Comparison of ENCODE assay signal across 13 cellular contexts in the genomic region with DNA sequence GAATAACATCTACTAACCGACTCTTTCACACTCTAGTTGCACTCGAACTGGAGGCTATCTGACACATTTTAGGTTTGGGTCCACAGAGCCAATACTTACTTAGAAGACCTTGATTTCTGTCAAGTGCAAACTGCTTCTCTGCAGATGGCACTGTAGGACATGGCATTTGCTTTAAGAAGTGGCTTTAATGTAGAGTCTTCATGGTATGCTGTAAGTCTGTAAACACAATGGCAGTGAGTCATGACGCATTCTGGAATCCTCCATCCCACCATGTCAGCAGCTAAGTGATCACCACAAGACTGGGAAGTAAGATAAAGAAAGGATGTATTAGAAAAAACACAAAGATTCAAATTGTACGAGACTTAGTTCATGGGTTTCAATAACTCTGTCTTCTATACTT.
DNase-seq lines count a peak whose midpoint lies in the region; ATAC-seq, FAIRE-seq and TF ChIP-seq lines count a peak whose summit lies in the region.
"Had no signal": no experiment of that assay in that cellular context is flagged by ENCODE, and none has a peak within 500 bp of the region (broad histone marks: within the 10 kb centered on the region; RNA-seq: fewer than 3 reads in every experiment).

No MANE protein-coding gene starts in this region.

- no peak overlapping the region for H2BK15ac ChIP-seq in H1 (ENCODE audit: low read length)

- no peak overlapping the region for H3K4me2 ChIP-seq in H1 (ENCODE audit: insufficient read depth in 1 of 2, low read depth in 2 of 2, low read length in 2 of 2)
- no peak overlapping the region for H3K4me2 ChIP-seq in neural cell (ENCODE audit: low read length)

- H3K79me2 ChIP-seq in H1 (ENCODE audit: control insufficient read depth in 1 of 2, insufficient read depth in 2 of 2, low read length in 2 of 2) = no peaks in the 10 kb centered on the region
- no peaks in the 10 kb centered on the region for H3K79me2 ChIP-seq in neural cell (replicated peaks; ENCODE audit: insufficient read depth, low read length)

- H3K4me3 ChIP-seq in H1 (ENCODE audit: extremely low read depth in 1 of 4, insufficient read depth in 2 of 4, low read depth in 3 of 4, low read length in 4 of 4) (no peak overlapping the region), neural cell (ENCODE audit: low read length) (no peak overlapping the region), gastroesophageal sphincter (no peak overlapping the region), SJCRH30 (no peak overlapping the region)

- H2AK5ac ChIP-seq in H1 (ENCODE audit: low read depth, low read length) = no peak overlapping the region

- no peak overlapping the region for H4K8ac ChIP-seq in H1 (ENCODE audit: extremely low read depth, insufficient read depth, low read length)

- H2AFZ ChIP-seq in H1 (ENCODE audit: low read length) = no peak overlapping the region
- H2AFZ ChIP-seq in neural cell (ENCODE audit: low read depth, low read length) = no peak overlapping the region

- H3K36me3 ChIP-seq in H1 (ENCODE audit: control insufficient read depth in 2 of 4, insufficient read depth in 4 of 4, low read length in 3 of 4) (no peaks in the 10 kb centered on the region), neural cell (ENCODE audit: insufficient read depth, low read length) (no peaks in the 10 kb centered on the region), gastroesophageal sphincter (no peaks in the 10 kb centered on the region), SJCRH30 (no peaks in the 10 kb centered on the region)

- H3K27me3 ChIP-seq in H1 (replicated peaks in 1 of 4; ENCODE audit: control insufficient read depth in 3 of 4, extremely low read depth in 1 of 4, insufficient read depth in 3 of 4, low read length in 3 of 4) (no peaks in the 10 kb centered on the region), neural cell (ENCODE audit: insufficient read depth, low read depth, low read length) (no peaks in the 10 kb centered on the region), gastroesophageal sphincter (no peaks in the 10 kb centered on the region), SJCRH30 (no peaks in the 10 kb centered on the region)

- H3K18ac ChIP-seq in H1 (ENCODE audit: extremely low read depth, low read length) = no peak overlapping the region

- H4K20me1 ChIP-seq in H1 (replicated peaks in 1 of 2; ENCODE audit: control insufficient read depth in 1 of 2, insufficient read depth in 2 of 2, low read length in 2 of 2) = no peaks in the 10 kb centered on the region
- no peaks in the 10 kb centered on the region for H4K20me1 ChIP-seq in neural cell (ENCODE audit: insufficient read depth)

- H2BK12ac ChIP-seq in H1 (ENCODE audit: low read depth, low read length) = no peak overlapping the region

- H3K9ac ChIP-seq in H1 (replicated peaks in 1 of 4; ENCODE audit: extremely low read depth in 1 of 4, low read depth in 3 of 4, low read length in 3 of 4) (no peak overlapping the region), neural cell (ENCODE audit: low read length) (no peak overlapping the region)

- H2BK5ac ChIP-seq in H1 (ENCODE audit: low read depth, low read length) = no peak overlapping the region

- H2BK20ac ChIP-seq in H1 (ENCODE audit: low read length) = no peak overlapping the region

- ATAC-seq in gastroesophageal sphincter = no peak
- ATAC-seq: activated naive CD4-positive, alpha-beta T cell treated with anti-CD3 and anti-CD28 coated beads, Interleukin-2, amount 50 U/mL, for 72 hours had no signal

- TF ChIP-seq CTCF in GM12872 (IDR thresholded peaks at IDR 0.05; ENCODE audit: insufficient read depth, low read depth, low read length) = peak; percentile 30; the same call in 1 of the 3 replicates
- peak in 2 of 3 experiments; percentile 10 to 20; a peak in 2 of 4 replicates for TF ChIP-seq CTCF in H1 (IDR thresholded peaks at IDR 0.05; ENCODE audit: control extremely low read depth in 1 of 3, insufficient read depth in 1 of 3, low read depth in 1 of 3, low read length in 3 of 3)
- TF ChIP-seq CTCF in neural cell (IDR thresholded peaks at IDR 0.05; ENCODE audit: poor library complexity, severe bottlenecking) = peak; percentile 28
- TF ChIP-seq CTCF in gastroesophageal sphincter (IDR thresholded peaks at IDR 0.05) = no peak

- no peak for TF ChIP-seq EP300 in H1 (IDR thresholded peaks at IDR 0.05; ENCODE audit: borderline replicate concordance in 1 of 2, low read depth in 2 of 2, low read length in 2 of 2)
- no peak for TF ChIP-seq EP300 in neural cell (conservative IDR thresholded peaks at IDR 0.05; ENCODE audit: poor library complexity, severe bottlenecking)
- TF ChIP-seq EP300 in gastroesophageal sphincter (IDR thresholded peaks at IDR 0.05) = no peak

- no peak for TF ChIP-seq POLR2A in H1 (IDR thresholded peaks at IDR 0.05; ENCODE audit: control extremely low read depth in 1 of 2, low read depth in 2 of 2, low read length in 2 of 2)
- TF ChIP-seq POLR2A in gastroesophageal sphincter (IDR thresholded peaks at IDR 0.05) = no peak

- CTCF ChIA-PET in H1 (lab: Charles Lee; ENCODE audit: partially characterized antibody) = no interaction called here

- POLR2A ChIA-PET in H1 (lab: Charles Lee; ENCODE audit: partially characterized antibody) = no interaction called here

- H3K23ac ChIP-seq in H1 (ENCODE audit: insufficient read length) = no peak overlapping the region

- no peak overlapping the region for H4K91ac ChIP-seq in H1 (replicated peaks; ENCODE audit: insufficient read length, low read length)

- 92% methylated on average over 4 of the region's 4 CpGs; no CpG with 5 or more reads in 1 of the 2 experiments for WGBS in H1 (ENCODE audit: extremely low coverage in 1 of 2, insufficient coverage in 1 of 2, insufficient read length in 1 of 2, insufficient replicate concordance in 2 of 2, low coverage in 1 of 2, low lambda C conversion rate in 2 of 2, missing lambda C conversion rate in 1 of 2), 2 experiments
- WGBS in gastroesophageal sphincter (ENCODE audit: low coverage in 1 of 2), 2 donors = 69 to 77% methylated on average over 4 of the region's 4 CpGs

- DNase-seq in NCI-H69 (lab: John Stamatoyannopoulos, UW) = peak; percentile 40
- peak in 1 of 2 experiments; percentile 10 for DNase-seq in H1 (ENCODE audit: low read depth in 1 of 2, low spot score in 2 of 2)
- no peak for DNase-seq in SJCRH30
- DNase-seq in T-helper 1 cell = no peak
- DNase-seq: activated CD4-positive, alpha-beta memory T cell treated with anti-CD3 and anti-CD28 coated beads for 36 hours; DND-41; immature natural killer cell; NCI-H2227 treated with DMSO at 0.1 percent for 48 hours; stimulated activated CD4-positive, alpha-beta T cell treated with anti-CD3 and anti-CD28 coated beads, Interleukin-15, amount 100 ng/mL, for 24 hours had no signal

- H3K9me3 ChIP-seq in H1 (ENCODE audit: insufficient read depth in 2 of 2, low read depth in 1 of 2, low read length in 1 of 2) = no peaks in the 10 kb centered on the region; a peak in 1 of 4 replicates
- no peaks in the 10 kb centered on the region for H3K9me3 ChIP-seq in neural cell (ENCODE audit: low read length)
- H3K9me3 ChIP-seq in gastroesophageal sphincter = no peaks in the 10 kb centered on the region
- no peaks in the 10 kb centered on the region for H3K9me3 ChIP-seq in SJCRH30 (replicated peaks)

- H3K27ac ChIP-seq in H1 (ENCODE audit: low read depth, low read length) (no peak overlapping the region), neural cell (ENCODE audit: low read length) (no peak overlapping the region), gastroesophageal sphincter (no peak overlapping the region), SJCRH30 (no peak overlapping the region)

- no peaks in the 10 kb centered on the region for H3K23me2 ChIP-seq in H1 (ENCODE audit: low read depth, low read length)

- H4K5ac ChIP-seq in H1 (ENCODE audit: insufficient read length, low read depth, low read length) = no peak overlapping the region

- TF ChIP-seq RAD21 in H1 (IDR thresholded peaks at IDR 0.05 in 1 of 2, conservative IDR thresholded peaks at IDR 0.05 in 1 of 2; ENCODE audit: low read depth in 2 of 2, low read length in 2 of 2) = peak; percentile 51 to 58
- peak; percentile 44 for TF ChIP-seq RAD21 in neural cell (conservative IDR thresholded peaks at IDR 0.05)

- no peak for FAIRE-seq in H1 (lab: Jason Lieb, UNC)

- H2BK120ac ChIP-seq in H1 (replicated peaks; ENCODE audit: low read depth, low read length) = no peak overlapping the region

- H3K4me1 ChIP-seq in H1 (replicated peaks in 1 of 4; ENCODE audit: control insufficient read depth in 3 of 4, insufficient read depth in 4 of 4, low read length in 3 of 4) (no peaks in the 10 kb centered on the region), gastroesophageal sphincter (no peaks in the 10 kb centered on the region), SJCRH30 (no peaks in the 10 kb centered on the region)

- no peaks in the 10 kb centered on the region for H3K9me2 ChIP-seq in neural cell (ENCODE audit: insufficient read depth, low read length)

- no peak overlapping the region for H3K14ac ChIP-seq in H1 (ENCODE audit: insufficient read length)

- H3K56ac ChIP-seq in H1 (replicated peaks; ENCODE audit: insufficient read length, low read depth, low read length) = no peak overlapping the region

- H3K79me1 ChIP-seq in H1 (ENCODE audit: low read depth, low read length) = no peaks in the 10 kb centered on the region

- H3K4ac ChIP-seq in H1 (replicated peaks; ENCODE audit: insufficient read length, low read depth, low read length) = no peak overlapping the region

- H3F3A ChIP-seq in neural cell (ENCODE audit: insufficient read depth, low read length, poor library complexity, severe bottlenecking) = no peaks in the 10 kb centered on the region

TF ChIP-seq in H1, 55 proteins besides CTCF, POLR2A, EP300 and RAD21:
- TF ChIP-seq JUND (IDR thresholded peaks at IDR 0.05; ENCODE audit: low read length) (peak; percentile 46; the same call in 1 of the 2 replicates), BRCA1 (IDR thresholded peaks at IDR 0.05; ENCODE audit: low read depth, low read length) (no peak)

TF ChIP-seq in neural cell, 6 proteins besides CTCF, POLR2A, EP300 and RAD21 (continues in another document):
- peak; percentile 37 for TF ChIP-seq SMC3 (conservative IDR thresholded peaks at IDR 0.05; ENCODE audit: poor library complexity)

Comparison
In these comparisons a context has a peak if more than half of its experiments do, and no peak if none do; other contexts are left out.
1. CTCF ChIP-seq: peak in GM12872 (single experiment), H1 (2 of 3) and neural cell (single experiment); none in gastroesophageal sphincter (0 of 4).